In the genomic region with DNA sequence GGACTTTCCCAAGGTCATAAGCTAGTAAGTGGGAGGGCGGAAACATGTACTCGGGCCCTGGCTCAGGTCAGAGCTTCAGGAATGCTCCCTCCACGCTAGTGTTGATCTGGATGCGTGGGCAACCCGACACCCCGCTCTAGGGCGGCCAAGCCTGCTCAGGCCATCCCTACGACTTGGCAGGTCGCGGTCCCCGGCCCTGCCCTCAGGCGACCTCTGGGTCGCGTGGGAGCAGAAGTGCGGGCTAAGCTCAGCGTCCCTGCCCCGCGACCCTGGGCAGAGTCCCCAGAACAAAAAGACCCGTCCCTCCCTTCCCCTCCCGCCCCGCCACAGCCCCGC, we compare ENCODE assay signal across 8 cellular contexts. TPM values are rescaled to one million over a fixed set of nuclear protein-coding genes. Genes with fewer than 3 reads are reported as not detected.
DNase-seq lines count a peak whose midpoint lies in the region; ATAC-seq and TF ChIP-seq lines count a peak whose summit lies in the region.

No MANE protein-coding gene starts in this region.

- H3K4me1 Mint-ChIP-seq in Caco-2 (ENCODE audit: low read depth, unreplicated experiment): peaks cover 7% of the 10 kb centered on the region
- peaks cover 21% of the 10 kb centered on the region for H3K4me1 Mint-ChIP-seq in activated T-cell treated with anti-CD3 and anti-CD28 coated beads, Interleukin-2, amount 50 U/mL, for 4 hours (ENCODE audit: low read depth)

- CTCF ChIA-PET in Caco-2 (lab: Charles Lee): interaction anchor here (0.6 to 3.2 kb wide), 13 partner anchors 16 to 465 kb away, joined by 3 to 22 read pairs (median 5); no protein-coding TSS in a partner anchor

- no peaks in the 10 kb centered on the region for H3K27me3 Mint-ChIP-seq in Caco-2 (ENCODE audit: insufficient read depth, unreplicated experiment)
- no peaks in the 10 kb centered on the region for H3K27me3 Mint-ChIP-seq in activated T-cell treated with anti-CD3 and anti-CD28 coated beads, Interleukin-2, amount 50 U/mL, for 4 hours (ENCODE audit: low read depth)

- BruUV-seq in Caco-2 (replicated peaks; lab: Mats Ljungman, UMichigan): no TSS peak

- H3K4me3 ChIP-seq in Caco-2 (ENCODE audit: low read depth, low read length) (peak overlapping the region; percentile 51), prostate gland (peak overlapping the region; percentile 83 to 97)

- intact Hi-C loops in Caco-2 (cut with micrococcal nuclease; ENCODE audit: unreplicated experiment): loop anchor here (1.0 kb wide), 2 partner anchors 21 to 95 kb away; a partner anchor contains a TSS
- intact Hi-C loops in Right ventricle myocardium superior (cut with DNase I): no loop called here
- intact Hi-C loops in prostate gland (cut with DNase I): loop anchor here (5.0 kb wide), 1 partner anchor 289 kb away; a partner anchor contains a TSS

- DNase-seq in Caco-2: peak; percentile 80 to 88
- no peak for DNase-seq in activated T-cell treated with anti-CD3 and anti-CD28 coated beads, Interleukin-2, amount 50 U/mL, for 4 hours
- DNase-seq in Right ventricle myocardium superior: no peak
- DNase-seq in prostate gland (ENCODE audit: low spot score): peak; percentile 68
- DNase-seq in NCI-H1694 treated with DMSO at 0.1 percent for 48 hours (lab: John Stamatoyannopoulos, UW): no peak
- no peak for DNase-seq in stimulated activated naive CD4-positive, alpha-beta T cell (lab: John Stamatoyannopoulos, UW)

- H3K4me1 ChIP-seq in Caco-2 (peaks cover 14% of the 10 kb centered on the region), prostate gland (replicated peaks) (peaks cover 9% of the 10 kb centered on the region)

- H3K36me3 Mint-ChIP-seq in Caco-2 (ENCODE audit: insufficient read depth, unreplicated experiment): peaks cover 22% of the 10 kb centered on the region
- H3K36me3 Mint-ChIP-seq in activated T-cell treated with anti-CD3 and anti-CD28 coated beads, Interleukin-2, amount 50 U/mL, for 4 hours (ENCODE audit: insufficient read depth): no peaks in the 10 kb centered on the region

- H3K27me3 ChIP-seq in Caco-2 (replicated peaks; ENCODE audit: control insufficient read depth, insufficient read depth, low read length): no peaks in the 10 kb centered on the region
- no peaks in the 10 kb centered on the region for H3K27me3 ChIP-seq in prostate gland (replicated peaks; ENCODE audit: insufficient read depth)

- H3K27ac ChIP-seq in prostate gland: peak overlapping the region; percentile 93 to 98

- H3K27ac Mint-ChIP-seq in Caco-2 (ENCODE audit: unreplicated experiment): peak overlapping the region; percentile 95

- POLR2A ChIA-PET in Caco-2 (lab: Charles Lee): interaction anchor here (0.5 to 3.1 kb wide), 24 partner anchors 12 to 524 kb away, joined by 3 to 76 read pairs (median 10); a partner anchor contains a TSS

- under 1% methylated on average over 19 of the region's 22 CpGs for WGBS in prostate gland

- peak; percentile 64 for TF ChIP-seq POLR2A in prostate gland (IDR thresholded peaks at IDR 0.05)

- H3K36me3 ChIP-seq in Caco-2 (ENCODE audit: control insufficient read depth, insufficient read depth, low read length) (no peaks in the 10 kb centered on the region), prostate gland (no peaks in the 10 kb centered on the region)

- ATAC-seq in GM19397 (IDR thresholded peaks at IDR 0.05; ENCODE audit: unreplicated experiment): peak; percentile 19
- peak; percentile 14 for ATAC-seq in HG03565 (IDR thresholded peaks at IDR 0.05; ENCODE audit: unreplicated experiment)
- peak; percentile 3 for ATAC-seq in activated T-cell treated with anti-CD3 and anti-CD28 coated beads, Interleukin-2, amount 50 U/mL, for 4 hours
- peak; percentile 74 for ATAC-seq in Right ventricle myocardium superior (ENCODE audit: poor library complexity)

- TF ChIP-seq CTCF in Caco-2 (IDR thresholded peaks at IDR 0.05; ENCODE audit: insufficient read depth in 1 of 2, low read depth in 1 of 2, low read length in 1 of 2, severe bottlenecking in 1 of 2, unreplicated experiment in 1 of 2) (no peak), prostate gland (IDR thresholded peaks at IDR 0.05) (no peak)

- H3K9me3 Mint-ChIP-seq in Caco-2 (ENCODE audit: unreplicated experiment): no peaks in the 10 kb centered on the region
- H3K9me3 Mint-ChIP-seq in activated T-cell treated with anti-CD3 and anti-CD28 coated beads, Interleukin-2, amount 50 U/mL, for 4 hours: no peaks in the 10 kb centered on the region

- peak overlapping the region; percentile 86 for H3K4me3 Mint-ChIP-seq in Caco-2 (ENCODE audit: unreplicated experiment)
- peak overlapping the region; percentile 58 for H3K4me3 Mint-ChIP-seq in activated T-cell treated with anti-CD3 and anti-CD28 coated beads, Interleukin-2, amount 50 U/mL, for 4 hours

- H3K9me3 ChIP-seq in Caco-2 (no peaks in the 10 kb centered on the region), prostate gland (no peaks in the 10 kb centered on the region)

RNA-seq across cellular contexts. Expression of a gene that starts 0.8 kb away (rescaled TPM):
- 13.8 and 17.8 TPM in 2 replicates for total RNA-seq in Caco-2 (2022)
- 1 to 10 TPM; 2.9 to 3.6 (median 3.0) TPM for total RNA-seq in activated T-cell treated with anti-CD3 and anti-CD28 coated beads, Interleukin-2, amount 50 U/mL, for 4 hours
- 20.7 TPM for total RNA-seq in Right ventricle myocardium superior
- 10 to 100 TPM; 26.2 to 51.7 TPM for total RNA-seq in prostate gland

Comparison
In these comparisons a context has a peak if more than half of its experiments do, and no peak if none do; other contexts are left out.
1. DNase-seq: peak in Caco-2 (2 of 2) and prostate gland (single experiment); none in activated T-cell treated with anti-CD3 and anti-CD28 coated beads, Interleukin-2, amount 50 U/mL, for 4 hours (single experiment), Right ventricle myocardium superior (single experiment), NCI-H1694 treated with DMSO at 0.1 percent for 48 hours (single experiment) and stimulated activated naive CD4-positive, alpha-beta T cell (0 of 6).
2. ATAC-seq: peak in every context shown above with its lines; median percentile 74 in Right ventricle myocardium superior; 19 in GM19397; 14 in HG03565; 3 in activated T-cell treated with anti-CD3 and anti-CD28 coated beads, Interleukin-2, amount 50 U/mL, for 4 hours.